Comparison of ENCODE assay signal across 23 cellular contexts in the genomic region with DNA sequence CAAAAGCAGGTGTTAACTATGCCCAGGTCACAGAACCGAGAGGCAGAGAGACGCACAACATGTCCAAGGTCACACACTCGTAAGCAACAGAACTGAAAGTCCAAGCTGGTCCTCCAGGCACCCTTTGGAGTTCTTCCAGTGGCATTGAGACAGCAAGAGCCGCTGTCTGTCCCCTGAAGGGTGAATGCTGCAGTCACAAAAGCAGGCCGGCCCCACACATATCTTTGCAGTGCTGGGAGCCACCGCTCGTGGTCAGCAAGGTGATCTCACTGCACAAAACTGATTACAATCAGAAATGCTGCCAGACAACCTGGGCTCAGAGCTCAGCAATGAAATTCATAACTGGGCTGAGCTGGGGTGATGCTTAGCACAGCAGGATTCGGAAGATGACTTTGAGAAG. TPM values are rescaled to one million over a fixed set of nuclear protein-coding genes. Genes with fewer than 3 reads are reported as not detected.
DNase-seq lines count a peak whose midpoint lies in the region; ATAC-seq and TF ChIP-seq lines count a peak whose summit lies in the region.
"Had no signal": no experiment of that assay in that cellular context is flagged by ENCODE, and none has a peak within 500 bp of the region (broad histone marks: within the 10 kb centered on the region; RNA-seq: fewer than 3 reads in every experiment).

No MANE protein-coding gene starts in this region.

- H3K4me2 ChIP-seq in SK-N-SH = no peak overlapping the region

- POLR2A ChIA-PET in SK-N-SH (lab: Yijun Ruan, JAX) = no interaction called here

- no peak overlapping the region for H3K4me3 Mint-ChIP-seq in stimulated activated memory B cell treated with anti-CD40 and anti-IgM and Interleukin-4, amounts not matched to agents 10 μg/mL and 1 μg/mL and 100 μg/mL, for 72 hours
- H3K4me3 Mint-ChIP-seq: activated naive CD8-positive, alpha-beta T cell; activated T-helper 1 cell treated with anti-CD3 and anti-CD28 coated beads, Interleukin-12 subunit alpha, Interleukin-12 subunit beta, Interleukin-2, Interleukin-4 antibody, amounts not matched to agents 30 ng/mL and 10 ng/mL and 1 ng/mL, durations not matched to agents 14 hours and 24 hours and 36 hours; nephron; stimulated activated effector memory CD8-positive, alpha-beta T cell treated with anti-CD3 and anti-CD28 coated beads, Interleukin-12 subunit alpha, Interleukin-12 subunit beta, amount 100 ng/mL, for 72 hours had no signal

- H3K36me3 Mint-ChIP-seq in stimulated activated memory B cell treated with anti-CD40 and anti-IgM and Interleukin-4, amounts not matched to agents 10 μg/mL and 1 μg/mL and 100 μg/mL, for 72 hours = no peaks in the 10 kb centered on the region
- H3K36me3 Mint-ChIP-seq: activated naive CD8-positive, alpha-beta T cell; stimulated activated effector memory CD8-positive, alpha-beta T cell treated with anti-CD3 and anti-CD28 coated beads, Interleukin-12 subunit alpha, Interleukin-12 subunit beta, amount 100 ng/mL, for 72 hours had no signal

- H2AFZ ChIP-seq in SK-N-SH (ENCODE audit: low read depth) = no peak overlapping the region

- peaks cover 0 to 9% of the 10 kb centered on the region in 2 experiments; a peak in 2 of 4 replicates for H3K4me1 ChIP-seq in SK-N-SH (ENCODE audit: control insufficient read depth in 1 of 2, insufficient read depth in 2 of 2, low read depth in 1 of 2, low read length in 1 of 2)
- peaks cover 51% of the 10 kb centered on the region for H3K4me1 ChIP-seq in mucosa of stomach (ENCODE audit: control insufficient read depth, insufficient read depth, low read length)
- H3K4me1 ChIP-seq in thyroid gland = peaks cover 26 to 41% of the 10 kb centered on the region in 2 donors

- TF ChIP-seq CTCF in SK-N-SH (IDR thresholded peaks at IDR 0.05) (no peak), thyroid gland (IDR thresholded peaks at IDR 0.05) (no peak)

- H3K9me2 ChIP-seq in SK-N-SH = no peaks in the 10 kb centered on the region

- TF ChIP-seq POLR2A in thyroid gland (IDR thresholded peaks at IDR 0.05) = peak in 1 of 2 donors; percentile 20

- 76% methylated on average over 7 of the region's 8 CpGs for WGBS in SK-N-SH (ENCODE audit: low lambda C conversion rate)
- 58 to 60% methylated on average over 8 of the region's 8 CpGs for WGBS in thyroid gland, 2 donors

- H3K36me3 ChIP-seq in SK-N-SH (replicated peaks in 1 of 2; ENCODE audit: control insufficient read depth in 1 of 2, insufficient read depth in 2 of 2, low read length in 1 of 2) = no peaks in the 10 kb centered on the region
- no peaks in the 10 kb centered on the region for H3K36me3 ChIP-seq in mucosa of stomach (ENCODE audit: control insufficient read depth, insufficient read depth, low read length)
- no peaks in the 10 kb centered on the region for H3K36me3 ChIP-seq in thyroid gland
- H3K36me3 ChIP-seq: Peyer's patch, upper lobe of left lung had no signal

- no peak overlapping the region for H3K27ac ChIP-seq in SK-N-SH (ENCODE audit: low read depth in 2 of 2, low read length in 1 of 2)
- H3K27ac ChIP-seq in thyroid gland = peak overlapping the region; percentile 66 to 74 (median 73)
- H3K27ac ChIP-seq: upper lobe of left lung had no signal

- peaks cover 9% of the 10 kb centered on the region for H3K27me3 Mint-ChIP-seq in stimulated activated memory B cell treated with anti-CD40 and anti-IgM and Interleukin-4, amounts not matched to agents 10 μg/mL and 1 μg/mL and 100 μg/mL, for 72 hours
- H3K27me3 Mint-ChIP-seq: activated naive CD8-positive, alpha-beta T cell had no signal

- H3K9ac ChIP-seq in SK-N-SH (no peak overlapping the region), mucosa of stomach (ENCODE audit: low read length) (peak overlapping the region; percentile 1)

- DNase-seq in SK-N-SH (peak; percentile 34), astrocyte of the hippocampus (ENCODE audit: low read depth, low spot score) (peak; percentile 35), thyroid gland (peak; percentile 72 to 77), foreskin melanocyte (no peak)
- DNase-seq in stimulated activated naive CD4-positive, alpha-beta T cell (lab: John Stamatoyannopoulos, UW) = no peak
- DNase-seq: dermis blood vessel endothelial cell, H7, hippocampal formation, IMR-90, mesenchymal stem cell, MM.1S, NCI-H1436 treated with DMSO at 0.1 percent for 48 hours, NCI-H2171 treated with DMSO at 0.1 percent for 48 hours, NCI-H748 treated with DMSO at 0.1 percent for 48 hours, Peyer's patch, upper lobe of left lung had no signal

- H3K9me3 Mint-ChIP-seq in stimulated activated memory B cell treated with anti-CD40 and anti-IgM and Interleukin-4, amounts not matched to agents 10 μg/mL and 1 μg/mL and 100 μg/mL, for 72 hours = no peaks in the 10 kb centered on the region
- H3K9me3 Mint-ChIP-seq: activated T-helper 1 cell treated with anti-CD3 and anti-CD28 coated beads, Interleukin-12 subunit alpha, Interleukin-12 subunit beta, Interleukin-2, Interleukin-4 antibody, amounts not matched to agents 30 ng/mL and 10 ng/mL and 1 ng/mL, durations not matched to agents 14 hours and 24 hours and 36 hours; nephron; stimulated activated effector memory CD8-positive, alpha-beta T cell treated with anti-CD3 and anti-CD28 coated beads, Interleukin-12 subunit alpha, Interleukin-12 subunit beta, amount 100 ng/mL, for 72 hours had no signal

- intact Hi-C loops in thyroid gland (cut with DNase I) = loop anchor here (10.0 kb wide), 1 partner anchor 489 kb away; a partner anchor contains a TSS

- H3K4me3 ChIP-seq in SK-N-SH (ENCODE audit: low read depth in 2 of 2, low read length in 1 of 2) = no peak overlapping the region
- no peak overlapping the region for H3K4me3 ChIP-seq in mucosa of stomach (ENCODE audit: low read length)
- H3K4me3 ChIP-seq in thyroid gland (replicated peaks in 1 of 3) = no peak overlapping the region
- H3K4me3 ChIP-seq: Peyer's patch, upper lobe of left lung had no signal

- H3K9me3 ChIP-seq in SK-N-SH = no peaks in the 10 kb centered on the region
- H3K9me3 ChIP-seq in mucosa of stomach (ENCODE audit: control insufficient read depth, low read length) = no peaks in the 10 kb centered on the region
- H3K9me3 ChIP-seq in thyroid gland = no peaks in the 10 kb centered on the region
- H3K9me3 ChIP-seq: Peyer's patch, upper lobe of left lung had no signal

- H3K79me2 ChIP-seq in SK-N-SH (ENCODE audit: insufficient read depth) = no peaks in the 10 kb centered on the region

- H4K20me1 ChIP-seq in SK-N-SH (ENCODE audit: insufficient read depth) = no peaks in the 10 kb centered on the region

- TF ChIP-seq RAD21 in SK-N-SH (IDR thresholded peaks at IDR 0.05; ENCODE audit: low read length) = no peak

- H3K4me1 Mint-ChIP-seq in stimulated activated memory B cell treated with anti-CD40 and anti-IgM and Interleukin-4, amounts not matched to agents 10 μg/mL and 1 μg/mL and 100 μg/mL, for 72 hours = peaks cover 6% of the 10 kb centered on the region

- H3K27ac Mint-ChIP-seq in stimulated activated memory B cell treated with anti-CD40 and anti-IgM and Interleukin-4, amounts not matched to agents 10 μg/mL and 1 μg/mL and 100 μg/mL, for 72 hours = no peak overlapping the region
- H3K27ac Mint-ChIP-seq: activated naive CD8-positive, alpha-beta T cell; activated T-helper 1 cell treated with anti-CD3 and anti-CD28 coated beads, Interleukin-12 subunit alpha, Interleukin-12 subunit beta, Interleukin-2, Interleukin-4 antibody, amounts not matched to agents 30 ng/mL and 10 ng/mL and 1 ng/mL, durations not matched to agents 14 hours and 24 hours and 36 hours; stimulated activated effector memory CD8-positive, alpha-beta T cell treated with anti-CD3 and anti-CD28 coated beads, Interleukin-12 subunit alpha, Interleukin-12 subunit beta, amount 100 ng/mL, for 72 hours had no signal

- CTCF ChIA-PET in SK-N-SH (lab: Yijun Ruan, JAX) = interaction anchor here (1.1 to 1.5 kb wide), 2 partner anchors 258 to 489 kb away, joined by 4 to 5 read pairs; no protein-coding TSS in a partner anchor

- H3F3A ChIP-seq in SK-N-SH (replicated peaks; ENCODE audit: insufficient read depth) = no peaks in the 10 kb centered on the region

- no peak for ATAC-seq in SK-N-SH treated with all-trans-retinoic acid at 6 μM for 48 hours
- no peak for ATAC-seq in stimulated activated memory B cell treated with anti-CD40 and anti-IgM and Interleukin-4, amounts not matched to agents 10 μg/mL and 1 μg/mL and 100 μg/mL, for 72 hours
- ATAC-seq: stimulated activated effector memory CD8-positive, alpha-beta T cell treated with anti-CD3 and anti-CD28 coated beads, Interleukin-12 subunit alpha, Interleukin-12 subunit beta, amount 100 ng/mL, for 72 hours had no signal

- no peak for TF ChIP-seq EP300 in SK-N-SH (IDR thresholded peaks at IDR 0.05; ENCODE audit: borderline replicate concordance in 1 of 2, low read depth in 1 of 2, low read length in 1 of 2)

- H3K27me3 ChIP-seq in SK-N-SH (ENCODE audit: insufficient read depth) = no peaks in the 10 kb centered on the region
- no peaks in the 10 kb centered on the region for H3K27me3 ChIP-seq in mucosa of stomach (ENCODE audit: control insufficient read depth, insufficient read depth, low read length)
- H3K27me3 ChIP-seq in thyroid gland = no peaks in the 10 kb centered on the region
- H3K27me3 ChIP-seq: Peyer's patch, upper lobe of left lung had no signal

TF ChIP-seq in SK-N-SH, 30 proteins besides CTCF, POLR2A, EP300 and RAD21:
- peak; percentile 64 for TF ChIP-seq GATA2 (CRISPR knock-in tag; IDR thresholded peaks at IDR 0.05)
- TF ChIP-seq MXI1 (IDR thresholded peaks at IDR 0.05; ENCODE audit: low read depth, low read length) = no peak

TF ChIP-seq in SK-N-SH treated with all-trans-retinoic acid at 6 μM for 48 hours, 23 proteins besides CTCF, POLR2A, EP300 and RAD21:
- TF ChIP-seq ZNF70 (CRISPR knock-in tag; IDR thresholded peaks at IDR 0.05) = no peak
TF ChIP-seq in SK-N-SH treated with all-trans-retinoic acid at 6 μM for 48 hours: peak in this region for 0.

RNA-seq across cellular contexts. Expression of a gene that starts 47.4 kb away (rescaled TPM):
- 25.5 and 28.1 TPM in 2 replicates for polyA plus RNA-seq in SK-N-SH (2012; rRNA removed)
- polyA plus RNA-seq in SK-N-SH (2012; cell fraction: cytosol; rRNA removed) = 40.5 and 50.1 TPM in 2 replicates
- 12.4 and 13.2 TPM in 2 replicates for polyA plus RNA-seq in SK-N-SH (2012; cell fraction: nucleus; rRNA removed)
- 10 to 100 TPM; 44.9 to 73.6 (median 60.2) TPM for total RNA-seq in thyroid gland

Comparison
In these comparisons a context has a peak if more than half of its experiments do, and no peak if none do; other contexts are left out.
1. DNase-seq: peak in SK-N-SH (single experiment), astrocyte of the hippocampus (single experiment) and thyroid gland (2 of 2); none in foreskin melanocyte (single experiment) and stimulated activated naive CD4-positive, alpha-beta T cell (0 of 6).
2. H3K27ac ChIP-seq: peak in thyroid gland (3 of 3); none in SK-N-SH (0 of 2).